ENCODE assay signal across 19 cellular contexts in the genomic region with DNA sequence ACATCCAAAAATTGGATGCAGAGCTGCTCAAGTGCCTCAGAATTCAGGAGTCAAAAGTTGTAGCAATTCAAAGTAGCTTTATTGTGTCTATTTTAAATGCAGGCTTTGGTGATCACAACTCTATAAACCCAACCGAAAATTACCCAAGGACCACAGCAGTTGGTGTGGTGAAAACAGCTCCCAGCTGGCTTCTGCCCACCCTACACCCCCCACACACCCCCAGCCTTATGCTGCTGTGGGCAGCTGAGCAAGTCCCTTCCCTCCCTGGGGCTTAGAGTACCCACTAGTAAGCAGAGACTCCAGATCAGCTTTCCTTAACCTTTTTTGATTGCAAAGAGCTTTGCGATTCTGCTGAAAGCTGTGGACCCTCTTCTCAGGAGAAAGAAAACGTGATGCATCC. TPM values are rescaled to one million over a fixed set of nuclear protein-coding genes. Genes with fewer than 3 reads are reported as not detected.
DNase-seq lines count a peak whose midpoint lies in the region; ATAC-seq, FAIRE-seq and TF ChIP-seq lines count a peak whose summit lies in the region.
"Had no signal": no experiment of that assay in that cellular context is flagged by ENCODE, and none has a peak within 500 bp of the region (broad histone marks: within the 10 kb centered on the region; RNA-seq: fewer than 3 reads in every experiment).

No MANE protein-coding gene starts in this region.

- H3K27ac ChIP-seq in Panc1 (ENCODE audit: low read length) (0 out of 2 replicates have a peak overlapping the region, but pooled peaks have one; percentile 36), HepG2 (ENCODE audit: extremely low read length, insufficient read depth, low read length) (peak overlapping the region; percentile 85), caudate nucleus (ENCODE audit: low read depth, low read length) (no peak overlapping the region), Karpas-422 (ENCODE audit: low read length) (no peak overlapping the region)
- H3K27ac ChIP-seq: left ventricle myocardium inferior had no signal

- H3K9me3 ChIP-seq in Panc1 (ENCODE audit: control insufficient read depth, insufficient read depth, low read depth, low read length), result no peaks in the 10 kb centered on the region
- H3K9me3 ChIP-seq in HepG2 (ENCODE audit: low read length), result no peaks in the 10 kb centered on the region
- H3K9me3 ChIP-seq in Karpas-422 (ENCODE audit: low read length), result no peaks in the 10 kb centered on the region
- H3K9me3 ChIP-seq: left ventricle myocardium inferior, prostate gland, spleen had no signal

- no peaks in the 10 kb centered on the region for H4K20me1 ChIP-seq in HepG2 (ENCODE audit: insufficient read depth, low read length)
- H4K20me1 ChIP-seq in Karpas-422 (ENCODE audit: insufficient read depth, low read depth, low read length), result no peaks in the 10 kb centered on the region; the same call in 1 of the 2 replicates

- 9% methylated on average over 3 of the region's 3 CpGs for WGBS in HepG2 (ENCODE audit: low lambda C conversion rate)

- H3K4me2 ChIP-seq in HepG2 (ENCODE audit: low read depth, low read length), result peak overlapping the region; percentile 87
- H3K4me2 ChIP-seq in Karpas-422 (ENCODE audit: low read depth, low read length, poor library complexity, severe bottlenecking), result no peak overlapping the region

- POLR2A ChIA-PET in Panc1 (lab: Charles Lee), result interaction anchor here (1.2 kb wide), 2 partner anchors 11 to 41 kb away, joined by 4 to 8 read pairs; no protein-coding TSS in a partner anchor
- POLR2A ChIA-PET in HepG2 (lab: Yijun Ruan, JAX), result interaction anchor here (0.8 to 11.5 kb wide), 16 partner anchors 9 to 418 kb away, joined by 3 to 128 read pairs (median 14); no protein-coding TSS in a partner anchor

- H3K27me3 ChIP-seq in Panc1 (ENCODE audit: control insufficient read depth, insufficient read depth, low read length), result no peaks in the 10 kb centered on the region
- H3K27me3 ChIP-seq in HepG2 (ENCODE audit: control insufficient read depth in 1 of 2, insufficient read depth in 2 of 2, low read length in 2 of 2), result no peaks in the 10 kb centered on the region; a peak in 1 of 5 replicates
- no peaks in the 10 kb centered on the region; the same call in 1 of the 2 replicates for H3K27me3 ChIP-seq in H7 (ENCODE audit: control insufficient read depth, insufficient read depth, low read length)
- peaks cover 4% of the 10 kb centered on the region; the same call in 1 of the 2 replicates for H3K27me3 ChIP-seq in Karpas-422 (ENCODE audit: low read length)

- FAIRE-seq in HepG2 (lab: Jason Lieb, UNC), result no peak
- FAIRE-seq: frontal cortex had no signal

- H3K27ac Mint-ChIP-seq in IgD-negative memory B cell (peak overlapping the region in 2 of 3 donors; percentile 92 to 98), progenitor cell of endocrine pancreas (peak overlapping the region; percentile 45)
- H3K27ac Mint-ChIP-seq: activated CD4-positive, alpha-beta memory T cell treated with anti-CD3 and anti-CD28 coated beads, Interleukin-2, amount 10 ng/mL, durations not matched to agents 7 days and 5 days; activated naive CD4-positive, alpha-beta T cell treated with anti-CD3 and anti-CD28 coated beads, Interleukin-2, amount 50 U/mL, for 24 hours; activated T-cell treated with anti-CD3 and anti-CD28 coated beads, Interleukin-2, amount 50 U/mL, for 24 hours; dendritic cell treated with granulocyte-macrophage colony-stimulating factor and Interleukin-4, amounts not matched to agents 40 ng/mL and 50 ng/mL, for 4 days had no signal

- peak overlapping the region in 1 of 4 donors; percentile 91 for H3K4me3 Mint-ChIP-seq in IgD-negative memory B cell
- peak overlapping the region; percentile 55 for H3K4me3 Mint-ChIP-seq in progenitor cell of endocrine pancreas (ENCODE audit: low read depth)
- H3K4me3 Mint-ChIP-seq: activated CD4-positive, alpha-beta memory T cell treated with anti-CD3 and anti-CD28 coated beads, Interleukin-2, amount 10 ng/mL, durations not matched to agents 7 days and 5 days; activated naive CD4-positive, alpha-beta T cell treated with anti-CD3 and anti-CD28 coated beads, Interleukin-2, amount 50 U/mL, for 24 hours; activated T-cell treated with anti-CD3 and anti-CD28 coated beads, Interleukin-2, amount 50 U/mL, for 24 hours; dendritic cell treated with granulocyte-macrophage colony-stimulating factor and Interleukin-4, amounts not matched to agents 40 ng/mL and 50 ng/mL, for 4 days had no signal

- no peaks in the 10 kb centered on the region for H3K36me3 Mint-ChIP-seq in IgD-negative memory B cell
- no peaks in the 10 kb centered on the region for H3K36me3 Mint-ChIP-seq in progenitor cell of endocrine pancreas (ENCODE audit: insufficient read depth)
- H3K36me3 Mint-ChIP-seq: activated naive CD4-positive, alpha-beta T cell treated with anti-CD3 and anti-CD28 coated beads, Interleukin-2, amount 50 U/mL, for 24 hours had no signal

- H3K27me3 Mint-ChIP-seq in IgD-negative memory B cell (peaks cover 28% of the 10 kb centered on the region), progenitor cell of endocrine pancreas (peaks cover 4% of the 10 kb centered on the region)

- no peak for TF ChIP-seq RAD21 in HepG2 (CRISPR knock-in tag; IDR thresholded peaks at IDR 0.05)

- TF ChIP-seq POLR2A in HepG2 (IDR thresholded peaks at IDR 0.05; ENCODE audit: insufficient read depth in 1 of 2, low read depth in 2 of 2, low read length in 2 of 2), result no peak

- H3K4me3 ChIP-seq in Panc1 (ENCODE audit: low read depth in 2 of 2, low read length in 2 of 2) (no peak overlapping the region), HepG2 (replicated peaks in 1 of 3; ENCODE audit: insufficient read depth in 1 of 3, low read depth in 2 of 3, low read length in 3 of 3) (peak overlapping the region; percentile 65 to 71 (median 70)), H7 (ENCODE audit: insufficient read depth, low read depth, low read length) (no peak overlapping the region), Karpas-422 (ENCODE audit: low read length) (no peak overlapping the region)
- H3K4me3 ChIP-seq: left ventricle myocardium inferior, prostate gland had no signal

- no peak for TF ChIP-seq CTCF in Panc1 (IDR thresholded peaks at IDR 0.05)
- no peak for TF ChIP-seq CTCF in HepG2 (CRISPR knock-in tag; IDR thresholded peaks at IDR 0.05)
- no peak for TF ChIP-seq CTCF in progenitor cell of endocrine pancreas (IDR thresholded peaks at IDR 0.05; ENCODE audit: unreplicated experiment)

- BruUV-seq in Panc1 (replicated peaks; lab: Mats Ljungman, UMichigan) (no TSS peak), HepG2 (replicated peaks; lab: Mats Ljungman, UMichigan) (no TSS peak)

- peaks cover 4% of the 10 kb centered on the region for H3K79me2 ChIP-seq in HepG2 (ENCODE audit: insufficient read depth, low read length)
- H3K79me2 ChIP-seq in Karpas-422 (ENCODE audit: low read length), result no peaks in the 10 kb centered on the region

- H2AFZ ChIP-seq in HepG2 (ENCODE audit: low read length), result no peak overlapping the region
- H2AFZ ChIP-seq in Karpas-422 (ENCODE audit: low read length), result no peak overlapping the region

- H3K9me2 ChIP-seq in Karpas-422 (replicated peaks; ENCODE audit: insufficient read depth, low read length), result no peaks in the 10 kb centered on the region

- peaks cover 34 to 42% (median 41%) of the 10 kb centered on the region in 3 donors for H3K4me1 Mint-ChIP-seq in IgD-negative memory B cell
- peaks cover 43% of the 10 kb centered on the region for H3K4me1 Mint-ChIP-seq in progenitor cell of endocrine pancreas (ENCODE audit: low read depth)

- no peaks in the 10 kb centered on the region for H3K36me3 ChIP-seq in Panc1 (ENCODE audit: control insufficient read depth, insufficient read depth, low read length)
- H3K36me3 ChIP-seq in HepG2 (replicated peaks in 1 of 2; ENCODE audit: control insufficient read depth in 1 of 2, insufficient read depth in 2 of 2, low read length in 2 of 2), result no peaks in the 10 kb centered on the region
- H3K36me3 ChIP-seq in H7 (replicated peaks; ENCODE audit: control insufficient read depth, insufficient read depth, low read length), result no peaks in the 10 kb centered on the region
- H3K36me3 ChIP-seq in Karpas-422 (ENCODE audit: insufficient read depth, low read length), result peaks cover 17% of the 10 kb centered on the region; the same call in 1 of the 2 replicates
- H3K36me3 ChIP-seq: left ventricle myocardium inferior, prostate gland, spleen had no signal

- H3K9ac ChIP-seq in HepG2 (ENCODE audit: insufficient read depth, low read depth, low read length) (peak overlapping the region; percentile 89), Karpas-422 (ENCODE audit: low read length) (no peak overlapping the region)

- H3K9me3 Mint-ChIP-seq in IgD-negative memory B cell (no peaks in the 10 kb centered on the region), progenitor cell of endocrine pancreas (ENCODE audit: low read depth) (no peaks in the 10 kb centered on the region)
- H3K9me3 Mint-ChIP-seq: activated CD4-positive, alpha-beta memory T cell treated with anti-CD3 and anti-CD28 coated beads, Interleukin-2, amount 10 ng/mL, durations not matched to agents 7 days and 5 days; activated naive CD4-positive, alpha-beta T cell treated with anti-CD3 and anti-CD28 coated beads, Interleukin-2, amount 50 U/mL, for 24 hours; activated T-cell treated with anti-CD3 and anti-CD28 coated beads, Interleukin-2, amount 50 U/mL, for 24 hours; dendritic cell treated with granulocyte-macrophage colony-stimulating factor and Interleukin-4, amounts not matched to agents 40 ng/mL and 50 ng/mL, for 4 days had no signal

- no peak for DNase-seq in Panc1 (ENCODE audit: low read depth, low spot score)
- no peak for DNase-seq in HepG2 (ENCODE audit: low spot score)
- DNase-seq in progenitor cell of endocrine pancreas (ENCODE audit: low spot score, unreplicated experiment), result no peak
- no peak for DNase-seq in caudate nucleus (lab: John Stamatoyannopoulos, UW)
- no peak for DNase-seq in H7
- DNase-seq in Karpas-422, result no peak
- DNase-seq: activated CD4-positive, alpha-beta memory T cell treated with anti-CD3 and anti-CD28 coated beads, Interleukin-2, amount 10 ng/mL, durations not matched to agents 7 days and 5 days; activated T-cell treated with anti-CD3 and anti-CD28 coated beads, Interleukin-2, amount 50 U/mL, for 24 hours; NCI-H1436 treated with DMSO at 0.1 percent for 48 hours; stimulated activated CD8-positive, alpha-beta memory T cell treated with anti-CD3 and anti-CD28 coated beads, Interleukin-4, amount 100 ng/mL, for 48 hours; T-helper 2 cell had no signal

- in situ Hi-C loops in Panc1 (cut with HindIII; ENCODE audit: low pct_unique_long_range_greater_than_20kb, low sequenced_read_pairs) (no loop called here), HepG2 (cut with HindIII; ENCODE audit: extremely low pct_ligation_motif_present, low pct_unique_long_range_greater_than_20kb) (loop anchor here (10.0 kb wide), 1 partner anchor 55 kb away; no protein-coding TSS in a partner anchor)

- intact Hi-C loops in Panc1 (cut with micrococcal nuclease; ENCODE audit: unreplicated experiment), result loop anchor here (5.0 to 10.0 kb wide), 2 partner anchors 53 to 155 kb away; no protein-coding TSS in a partner anchor
- intact Hi-C loops in HepG2 (cut with micrococcal nuclease; ENCODE audit: unreplicated experiment), result loop anchor here (2.0 to 10.0 kb wide), 4 partner anchors 15 to 535 kb away; a partner anchor contains a TSS

- CTCF ChIA-PET in Panc1 (lab: Charles Lee), result interaction anchor here (1.9 kb wide), 1 partner anchor 186 kb away, joined by 6 read pairs; no protein-coding TSS in a partner anchor
- CTCF ChIA-PET in HepG2 (lab: Yijun Ruan, JAX; ENCODE audit: low intra/inter-chr PET ratio, low total read pairs), result no interaction called here

- TF ChIP-seq EP300 in HepG2 (IDR thresholded peaks at IDR 0.05; ENCODE audit: low read depth in 2 of 2, low read length in 2 of 2), result no peak
- no peak for TF ChIP-seq EP300 in HepG2 (CRISPR knock-in tag; IDR thresholded peaks at IDR 0.05; ENCODE audit: borderline replicate concordance)

- H3K4me1 ChIP-seq in Panc1 (ENCODE audit: control insufficient read depth, insufficient read depth, low read length) (peaks cover 43% of the 10 kb centered on the region), HepG2 (ENCODE audit: insufficient read depth, low read length) (peaks cover 50% of the 10 kb centered on the region), Karpas-422 (ENCODE audit: low read length) (peaks cover 38% of the 10 kb centered on the region)

- no peak for ATAC-seq in Panc1
- no peak for ATAC-seq in HepG2
- ATAC-seq in GM18517 (IDR thresholded peaks at IDR 0.05; ENCODE audit: unreplicated experiment), result no peak

RNA-seq across cellular contexts. Expression of a gene that starts 5.7 kb away (rescaled TPM):
- polyA plus RNA-seq in IgD-negative memory B cell (8.5 TPM), HepG2 (2011; rRNA removed) (15.4 and 16.6 TPM in 2 replicates)
- total RNA-seq in Panc1 (2021; ENCODE audit: unreplicated experiment) (28.5 TPM), HepG2 (2016; rRNA removed; fragmentation: Illumina TruSeq; extraction: Trizol) (15.0 and 19.8 TPM in 2 replicates), progenitor cell of endocrine pancreas (129 and 142 TPM in 2 replicates)
- polyA plus RNA-seq in Panc1 (2012; ENCODE audit: insufficient read length), result 33.2 TPM
- total RNA-seq in HepG2 (2016; cell fraction: cytosol; rRNA removed; fragmentation: Illumina TruSeq; extraction: Trizol; ENCODE audit: low read depth), result 16.2 and 16.8 TPM in 2 replicates
- total RNA-seq in HepG2 (2016; cell fraction: insoluble cytoplasmic fraction; rRNA removed; fragmentation: Illumina TruSeq; extraction: Trizol), result 14.9 and 18.9 TPM in 2 replicates
- 17.2 and 18.1 TPM in 2 replicates for total RNA-seq in HepG2 (2016; cell fraction: membrane; rRNA removed; fragmentation: Illumina TruSeq; extraction: Trizol)
- 20.8 and 25.5 TPM in 2 replicates for total RNA-seq in HepG2 (2016; cell fraction: nucleus; rRNA removed; fragmentation: Illumina TruSeq; extraction: Trizol)
- polyA plus RNA-seq in HepG2 (2011; cell fraction: cytosol; rRNA removed), result 13.8 and 15.8 TPM in 2 replicates
- 27.8 and 33.4 TPM in 2 replicates for polyA plus RNA-seq in HepG2 (2011; cell fraction: nucleus; rRNA removed)
- 20.4 and 25.8 TPM in 2 replicates for polyA plus RNA-seq in HepG2 (2012)
- polyA plus RNA-seq in HepG2 (2016; cell fraction: cytosol; fragmentation: Illumina TruSeq; extraction: Trizol; ENCODE audit: low read depth), result 3.5 and 4.3 TPM in 2 replicates
- polyA plus RNA-seq in HepG2 (2016; cell fraction: insoluble cytoplasmic fraction; fragmentation: Illumina TruSeq; extraction: Trizol; ENCODE audit: low read depth), result 14.5 and 15.2 TPM in 2 replicates
- polyA plus RNA-seq in HepG2 (2016; cell fraction: membrane; fragmentation: Illumina TruSeq; extraction: Trizol; ENCODE audit: low read depth), result 4.3 and 4.5 TPM in 2 replicates
- 31.4 and 34.9 TPM in 2 replicates for polyA plus RNA-seq in HepG2 (2016; cell fraction: nucleus; fragmentation: Illumina TruSeq; extraction: Trizol; ENCODE audit: insufficient read depth, low read depth)
- 4.8 and 36.7 TPM in 2 replicates for polyA minus RNA-seq in HepG2 (2011; rRNA and poly(A)+ RNA removed; ENCODE audit: low replicate concordance)
- polyA minus RNA-seq in HepG2 (2011; cell fraction: cytosol; rRNA and poly(A)+ RNA removed), result 37.8 and 44.8 TPM in 2 replicates
- polyA minus RNA-seq in HepG2 (2011; cell fraction: nucleus; rRNA and poly(A)+ RNA removed), result 45.6 and 54.7 TPM in 2 replicates
- total RNA-seq in H7 (2014; rRNA removed; shearing (Covaris generic)), result 49.4 and 70.9 TPM in 2 replicates
- total RNA-seq in Karpas-422 (2014; rRNA removed; shearing (Covaris generic); ENCODE audit: low replicate concordance), result 17.4 and 20.2 TPM in 2 replicates

Comparison
In these comparisons a context has a peak if more than half of its experiments do, and no peak if none do; other contexts are left out.
1. H3K27ac ChIP-seq: peak in Panc1 (single experiment) and HepG2 (single experiment); none in caudate nucleus (single experiment) and Karpas-422 (single experiment).
2. H3K4me3 ChIP-seq: peak in HepG2 (3 of 3); none in Panc1 (0 of 2), H7 (single experiment) and Karpas-422 (single experiment).